Comparison of ENCODE assay signal across 21 cellular contexts in the genomic region with DNA sequence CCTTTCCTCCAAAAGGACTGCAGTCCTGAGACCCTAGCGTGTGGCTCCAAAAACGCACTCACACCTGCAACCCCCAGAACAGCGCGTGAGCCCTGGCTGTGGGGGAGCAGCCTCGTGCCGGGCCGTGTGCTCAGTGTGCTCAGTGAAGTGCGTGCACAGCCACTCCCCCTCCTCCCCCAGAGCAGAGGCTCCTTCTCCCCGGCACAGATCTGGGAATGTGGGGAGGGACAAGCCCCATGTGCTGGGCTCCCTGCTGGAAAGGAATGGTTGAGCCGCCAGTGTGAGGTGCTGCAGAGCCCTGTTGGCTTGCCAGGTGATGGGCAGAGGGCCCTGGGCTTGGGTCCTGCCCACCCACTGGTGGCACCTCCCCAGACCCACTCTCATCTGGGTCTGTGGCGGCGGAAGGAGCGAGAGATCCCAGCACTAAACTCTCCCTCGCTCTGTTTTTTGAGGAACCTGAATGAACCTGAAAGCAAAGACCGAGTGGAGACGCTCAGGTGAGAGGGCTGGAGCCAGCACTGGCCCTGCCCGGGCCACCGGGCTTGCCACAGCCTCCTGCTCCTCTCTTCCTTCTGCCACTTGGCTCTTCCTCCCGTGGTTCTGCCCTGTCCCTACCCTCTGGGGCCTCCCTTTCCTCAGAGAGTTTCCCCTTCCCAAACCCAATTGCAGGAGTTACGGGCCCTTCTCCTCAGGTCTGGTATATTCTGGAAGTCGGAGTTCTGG. TPM values are rescaled to one million over a fixed set of nuclear protein-coding genes. Genes with fewer than 3 reads are reported as not detected.
A peak's percentile ranks its signal among the peaks of the same experiment; 100 is the strongest.
DNase-seq lines count a peak whose midpoint lies in the region; ATAC-seq, FAIRE-seq and TF ChIP-seq lines count a peak whose summit lies in the region.
"Had no signal": no experiment of that assay in that cellular context is flagged by ENCODE, and none has a peak within 500 bp of the region (broad histone marks: within the 10 kb centered on the region; RNA-seq: fewer than 3 reads in every experiment).

No MANE protein-coding gene starts in this region.

- no peak overlapping the region for H3K4me3 Mint-ChIP-seq in mesothelial cell of epicardium
- H3K4me3 Mint-ChIP-seq: CD4-positive, alpha-beta memory T cell had no signal

- H3K9ac ChIP-seq in K562 (ENCODE audit: insufficient read depth in 1 of 2, low read depth in 2 of 2, low read length in 2 of 2) = peak overlapping the region in 1 of 2 experiments; percentile 65; a peak in 2 of 4 replicates

- H3K4me1 ChIP-seq in K562 (replicated peaks in 1 of 2; ENCODE audit: control insufficient read depth in 2 of 2, insufficient read depth in 2 of 2, low read length in 2 of 2) (peaks cover 0 to 36% of the 10 kb centered on the region in 2 experiments; a peak in 2 of 5 replicates), tibial artery (peaks cover 0 to 58% (median 41%) of the 10 kb centered on the region in 4 donors)

- CTCF ChIA-PET in K562 (lab: Yijun Ruan, JAX; ENCODE audit: low intra/inter-chr PET ratio) = no interaction called here

- no peak overlapping the region for H3K4me2 ChIP-seq in K562 (ENCODE audit: insufficient read depth, low read length)

- TF ChIP-seq POLR2A in K562 (conservative IDR thresholded peaks at IDR 0.05) = no peak

- H3K27ac ChIP-seq in K562 (ENCODE audit: extremely low read depth, low read depth, low read length) (no peak overlapping the region), tibial artery (peak overlapping the region; percentile 59 to 69)
- H3K27ac ChIP-seq: 22Rv1 had no signal

- DNase-seq in DMS 273 (lab: John Stamatoyannopoulos, UW; ENCODE audit: unreplicated experiment) = peak; percentile 59
- no peak for DNase-seq in DMS 273 treated with DMSO at 0.1 percent for 48 hours (lab: John Stamatoyannopoulos, UW)
- peak in 1 of 4 experiments; percentile 13 for DNase-seq in K562 (ENCODE audit: extremely low read depth in 1 of 4, low spot score in 3 of 4)
- DNase-seq in mesothelial cell of epicardium (ENCODE audit: low spot score in 2 of 2, unreplicated experiment in 2 of 2) = no peak
- DNase-seq in tibial artery = no peak
- DNase-seq in GF-D8 (lab: John Stamatoyannopoulos, UW) = no peak
- DNase-seq: activated CD4-positive, alpha-beta T cell treated with anti-CD3 and anti-CD28 coated beads for 48 hours; activated T-cell treated with anti-CD3 and anti-CD28 coated beads, Interleukin-2, amount 50 U/mL, for 1 hour; CD4-positive, alpha-beta memory T cell; EL; MM.1S; NCI-H2029; stimulated activated naive CD4-positive, alpha-beta T cell; T1000 had no signal

- H3K79me2 ChIP-seq in K562 (ENCODE audit: control insufficient read depth, insufficient read depth, low read length) = no peaks in the 10 kb centered on the region

- WGBS in K562 (ENCODE audit: insufficient coverage, low coverage, missing lambda C conversion rate) = 88% methylated on average over 18 of the region's 21 CpGs

- no peak for ATAC-seq in K562
- no peak for ATAC-seq in HG03460 (IDR thresholded peaks at IDR 0.05; ENCODE audit: unreplicated experiment)
- ATAC-seq in GM21528 (IDR thresholded peaks at IDR 0.05; ENCODE audit: low FRiP score, unreplicated experiment) = no peak
- ATAC-seq: activated naive CD4-positive, alpha-beta T cell treated with anti-CD3 and anti-CD28 coated beads, Interleukin-2, amount 50 U/mL, for 72 hours; GM12878 had no signal

- peaks cover 27% of the 10 kb centered on the region for H3K4me1 Mint-ChIP-seq in mesothelial cell of epicardium

- no peak overlapping the region for H3K4me3 ChIP-seq in K562
- H3K4me3 ChIP-seq in tibial artery = no peak overlapping the region
- H3K4me3 ChIP-seq: GM12878, skin epidermis had no signal

- H3K27ac Mint-ChIP-seq in mesothelial cell of epicardium = peak overlapping the region; percentile 16
- H3K27ac Mint-ChIP-seq: CD4-positive, alpha-beta memory T cell had no signal

- in situ Hi-C loops in K562 (cut with MboI) = no loop called here

- POLR2A ChIA-PET in K562 (lab: Yijun Ruan, JAX) = no interaction called here

- no peaks in the 10 kb centered on the region for H3K9me3 Mint-ChIP-seq in mesothelial cell of epicardium
- H3K9me3 Mint-ChIP-seq: activated naive CD4-positive, alpha-beta T cell treated with anti-CD3 and anti-CD28 coated beads, Interleukin-2, amount 50 U/mL, for 72 hours; CD4-positive, alpha-beta memory T cell had no signal

- no peak overlapping the region for H2AFZ ChIP-seq in K562 (ENCODE audit: low read depth, low read length)

- intact Hi-C loops in K562 (cut with micrococcal nuclease) = no loop called here
- intact Hi-C loops in tibial artery (cut with DNase I; ENCODE audit: low total_unique reads) = no loop called here

- H3K27me3 ChIP-seq in K562 (ENCODE audit: control insufficient read depth in 2 of 2, insufficient read depth in 2 of 2, low read length in 2 of 2) (no peaks in the 10 kb centered on the region), tibial artery (no peaks in the 10 kb centered on the region)
- H3K27me3 ChIP-seq: neutrophil had no signal

- TF ChIP-seq RAD21 in K562 (CRISPR knock-in tag; conservative IDR thresholded peaks at IDR 0.05 in 1 of 2, IDR thresholded peaks at IDR 0.05 in 1 of 2) = no peak

- peaks cover 16% of the 10 kb centered on the region for H3K36me3 Mint-ChIP-seq in mesothelial cell of epicardium
- H3K36me3 Mint-ChIP-seq: activated naive CD4-positive, alpha-beta T cell treated with anti-CD3 and anti-CD28 coated beads, Interleukin-2, amount 50 U/mL, for 72 hours had no signal

- FAIRE-seq in K562 (lab: Jason Lieb, UNC) = no peak
- FAIRE-seq: GM12878 had no signal

- H3K36me3 ChIP-seq in K562 (ENCODE audit: control insufficient read depth, insufficient read depth, low read length) = peaks cover 66% of the 10 kb centered on the region; the same call in 2 of the 3 replicates
- H3K36me3 ChIP-seq in tibial artery = peaks cover 26 to 72% (median 54%) of the 10 kb centered on the region in 3 donors

- no peak for TF ChIP-seq CTCF in K562 (IDR thresholded peaks at IDR 0.05 in 2 of 3, conservative IDR thresholded peaks at IDR 0.05 in 1 of 3; ENCODE audit: insufficient read depth in 2 of 3, low read depth in 1 of 3, low read length in 3 of 3)
- TF ChIP-seq CTCF in mesothelial cell of epicardium (IDR thresholded peaks at IDR 0.05; ENCODE audit: unreplicated experiment) = no peak
- no peak for TF ChIP-seq CTCF in tibial artery (IDR thresholded peaks at IDR 0.05)

- no peaks in the 10 kb centered on the region for H3K9me3 ChIP-seq in K562 (replicated peaks; ENCODE audit: control insufficient read depth, insufficient read depth, low read depth, low read length)
- no peaks in the 10 kb centered on the region for H3K9me3 ChIP-seq in tibial artery
- H3K9me3 ChIP-seq: neutrophil had no signal

- 0 out of 2 replicates have a peak, but pooled peaks cover 4% of the 10 kb centered on the region for H4K20me1 ChIP-seq in K562 (replicated peaks; ENCODE audit: control insufficient read depth, insufficient read depth, low read length)

- no peaks in the 10 kb centered on the region for H3K27me3 Mint-ChIP-seq in mesothelial cell of epicardium (ENCODE audit: low read depth)
- H3K27me3 Mint-ChIP-seq: CD4-positive, alpha-beta memory T cell had no signal

- no peaks in the 10 kb centered on the region for H3K9me1 ChIP-seq in K562 (ENCODE audit: control insufficient read depth, insufficient read depth, low read length)

- no TSS peak for BruUV-seq in K562 (replicated peaks; lab: Mats Ljungman, UMichigan)

- no peak for TF ChIP-seq EP300 in K562 (IDR thresholded peaks at IDR 0.05; ENCODE audit: low read length)

TF ChIP-seq in K562, 482 proteins besides CTCF, POLR2A, EP300 and RAD21 (continues in another document):
- TF ChIP-seq LEF1 (IDR thresholded peaks at IDR 0.05) (no peak), TAF1 (IDR thresholded peaks at IDR 0.05; ENCODE audit: control insufficient read depth, extremely low read depth, insufficient read depth, low read length, severe bottlenecking) (no peak)

RNA-seq across cellular contexts. Expression of a gene that starts 9.0 kb away (rescaled TPM):
- total RNA-seq in K562 (2011; cell fraction: chromatin; rRNA removed; ENCODE audit: low replicate concordance) = 3.6 and 8.3 TPM in 2 replicates
- 7.8 and 8.3 TPM in 2 replicates for total RNA-seq in K562 (2011; cell fraction: nucleolus; rRNA removed)
- total RNA-seq in K562 (2011; cell fraction: nucleoplasm; rRNA removed) = 2.8 and 3.3 TPM in 2 replicates
- total RNA-seq in K562 (2014; rRNA removed) (3.6 and 3.7 TPM in 2 replicates), K562 (2014; rRNA removed; fragmentation: Illumina TruSeq; extraction: Trizol) (0.83 and 1.4 TPM in 2 replicates), K562 (2015; rRNA removed; fragmentation: Illumina TruSeq; extraction: Trizol) (2.2 and 2.4 TPM in 2 replicates), K562 (2021) (5.3 and 6.5 TPM in 2 replicates), mesothelial cell of epicardium (28.6 to 33.7 TPM (median 30.6 TPM) in 3 replicates)
- polyA plus RNA-seq in K562 (2011; rRNA removed) (2.0 and 4.0 TPM in 2 replicates), K562 (2014; fragmentation: Illumina TruSeq; extraction: Trizol) (2.6 and 3.4 TPM in 2 replicates), K562 (2014; fragmentation: Nextera tagmentation; extraction: Ambion mirVana) (under 1 TPM in 1 of 2 experiments, not detected in 1; 0.04 TPM), K562 (2014; rRNA removed) (2.8 and 4.2 TPM in 2 replicates)
- 1.9 and 2.8 TPM in 2 replicates for polyA plus RNA-seq in K562 (2011; cell fraction: cytosol; rRNA removed)
- 8.3 and 8.7 TPM in 2 replicates for polyA plus RNA-seq in K562 (2011; cell fraction: nucleus; rRNA removed)
- 2.8 and 3.3 TPM in 2 replicates for polyA plus RNA-seq in K562 (2012)
- 1.6 and 2.9 TPM in 2 replicates for polyA minus RNA-seq in K562 (2011; rRNA and poly(A)+ RNA removed)
- polyA minus RNA-seq in K562 (2011; cell fraction: cytosol; rRNA and poly(A)+ RNA removed) = 2.0 and 4.6 TPM in 2 replicates
- 1.9 and 2.6 TPM in 2 replicates for polyA minus RNA-seq in K562 (2011; cell fraction: nucleus; rRNA and poly(A)+ RNA removed)
- total RNA-seq: CD4-positive, alpha-beta memory T cell had no signal
- polyA plus RNA-seq: CD4-positive, alpha-beta memory T cell had no signal

RNA-seq across cellular contexts. Expression of a gene that starts 30.8 kb away (rescaled TPM):
- 108 and 212 TPM in 2 replicates for total RNA-seq in K562 (2011; cell fraction: chromatin; rRNA removed; ENCODE audit: low replicate concordance)
- 99.7 and 104 TPM in 2 replicates for total RNA-seq in K562 (2011; cell fraction: nucleolus; rRNA removed)
- 94.1 and 96.0 TPM in 2 replicates for total RNA-seq in K562 (2011; cell fraction: nucleoplasm; rRNA removed)
- total RNA-seq in K562 (2014; rRNA removed) = 14.7 and 20.1 TPM in 2 replicates
- total RNA-seq in K562 (2014; rRNA removed; fragmentation: Illumina TruSeq; extraction: Trizol) = 21.2 and 23.1 TPM in 2 replicates
- 26.6 and 27.4 TPM in 2 replicates for total RNA-seq in K562 (2015; rRNA removed; fragmentation: Illumina TruSeq; extraction: Trizol)
- total RNA-seq in K562 (2021) = 33.5 and 35.8 TPM in 2 replicates
- 23.1 and 26.0 TPM in 2 replicates for polyA plus RNA-seq in K562 (2011; rRNA removed)
- polyA plus RNA-seq in K562 (2011; cell fraction: cytosol; rRNA removed) = 19.7 and 21.3 TPM in 2 replicates
- 54.7 and 72.6 TPM in 2 replicates for polyA plus RNA-seq in K562 (2011; cell fraction: nucleus; rRNA removed)
- polyA plus RNA-seq in K562 (2012) = 21.4 and 22.6 TPM in 2 replicates
- polyA plus RNA-seq in K562 (2014; fragmentation: Illumina TruSeq; extraction: Trizol) = 38.7 and 39.0 TPM in 2 replicates
- polyA plus RNA-seq in K562 (2014; fragmentation: Nextera tagmentation; extraction: Ambion mirVana) = 10 to 100 TPM in 1 of 2 experiments, 1 to 10 TPM in 1; 6.2 to 11.0 TPM
- polyA plus RNA-seq in K562 (2014; rRNA removed) = 35.1 and 35.5 TPM in 2 replicates
- polyA minus RNA-seq in K562 (2011; rRNA and poly(A)+ RNA removed) = 15.7 and 16.2 TPM in 2 replicates
- 7.6 and 10.0 TPM in 2 replicates for polyA minus RNA-seq in K562 (2011; cell fraction: cytosol; rRNA and poly(A)+ RNA removed)
- 16.0 and 23.3 TPM in 2 replicates for polyA minus RNA-seq in K562 (2011; cell fraction: nucleus; rRNA and poly(A)+ RNA removed)
- total RNA-seq in mesothelial cell of epicardium = 50.7 to 53.7 TPM (median 51.4 TPM) in 3 replicates
